Comparison of ENCODE assay signal across 16 cellular contexts in genomic region chr10:101007099-101007711, GRCh38. TPM values are rescaled to one million over a fixed set of nuclear protein-coding genes. Genes with fewer than 3 reads are reported as not detected.
DNase-seq lines count a peak whose midpoint lies in the region; ATAC-seq and TF ChIP-seq lines count a peak whose summit lies in the region.
"Had no signal": no experiment of that assay in that cellular context is flagged by ENCODE, and none has a peak within 500 bp of the region (broad histone marks: within the 10 kb centered on the region; RNA-seq: fewer than 3 reads in every experiment).

No MANE protein-coding gene starts in this region.

- peaks cover 27 to 65% (median 42%) of the 10 kb centered on the region in 11 experiments; a peak in 21 of 22 replicates for H4K20me1 ChIP-seq in BLaER1 treated with 17β-estradiol and CSF1 and Interleukin-3, amounts not matched to agents 10 nM and 100 nM

- H3K4me1 ChIP-seq in BLaER1 treated with 17β-estradiol and CSF1 and Interleukin-3, amounts not matched to agents 10 nM and 100 nM, result peaks cover 7 to 42% (median 29%) of the 10 kb centered on the region in 10 experiments
- H3K4me1 ChIP-seq in heart right ventricle (peaks cover 10 to 76% (median 38%) of the 10 kb centered on the region in 9 donors), psoas muscle (peaks cover 29% of the 10 kb centered on the region)

- no peaks in the 10 kb centered on the region for H3K27me3 ChIP-seq in BLaER1 treated with 17β-estradiol and CSF1 and Interleukin-3, amounts not matched to agents 10 nM and 100 nM
- H3K27me3 ChIP-seq in heart right ventricle (no peaks in the 10 kb centered on the region), psoas muscle (ENCODE audit: insufficient read depth in 3 of 3, low read length in 2 of 3) (no peaks in the 10 kb centered on the region)

- intact Hi-C loops in heart right ventricle (cut with DNase I) (no loop called here), psoas muscle (cut with DNase I) (no loop called here)

- no peaks in the 10 kb centered on the region for H3K9me3 ChIP-seq in BLaER1 treated with 17β-estradiol and CSF1 and Interleukin-3, amounts not matched to agents 10 nM and 100 nM (replicated peaks in 1 of 11)
- H3K9me3 ChIP-seq in heart right ventricle, result no peaks in the 10 kb centered on the region
- no peaks in the 10 kb centered on the region for H3K9me3 ChIP-seq in psoas muscle

- H3K36me3 ChIP-seq in BLaER1 treated with 17β-estradiol and CSF1 and Interleukin-3, amounts not matched to agents 10 nM and 100 nM, result peaks cover 46 to 59% (median 54%) of the 10 kb centered on the region in 11 experiments
- H3K36me3 ChIP-seq in heart right ventricle, result peaks cover 0 to 53% (median 40%) of the 10 kb centered on the region in 9 donors
- H3K36me3 ChIP-seq in psoas muscle (ENCODE audit: insufficient read depth in 1 of 2, low read depth in 1 of 2), result peaks cover 0 to 52% of the 10 kb centered on the region in 2 donors

- POLR2A ChIA-PET in RWPE1 (lab: Yijun Ruan, JAX; ENCODE audit: low non-redundant PET), result interaction anchor here (1.1 kb wide), 1 partner anchor 9 kb away, joined by 3 read pairs; no protein-coding TSS in a partner anchor

- CTCF ChIA-PET in RWPE1 (lab: Yijun Ruan, JAX), result interaction anchor here (1.4 to 3.7 kb wide), 3 partner anchors 9 to 25 kb away, joined by 3 to 27 read pairs (median 19); partner anchors contain the start of gene LZTS2

- no peak for TF ChIP-seq CTCF in RWPE1 (conservative IDR thresholded peaks at IDR 0.05; ENCODE audit: low read depth)
- no peak for TF ChIP-seq CTCF in heart right ventricle (IDR thresholded peaks at IDR 0.05)
- no peak for TF ChIP-seq CTCF in psoas muscle (IDR thresholded peaks at IDR 0.05)
- no peak for TF ChIP-seq CTCF in coronary artery (IDR thresholded peaks at IDR 0.05)

- H3K4me3 ChIP-seq in BLaER1 treated with 17β-estradiol and CSF1 and Interleukin-3, amounts not matched to agents 10 nM and 100 nM, result no peak overlapping the region
- H3K4me3 ChIP-seq in heart right ventricle, result no peak overlapping the region
- H3K4me3 ChIP-seq in psoas muscle, result no peak overlapping the region
- H3K4me3 ChIP-seq in coronary artery, result no peak overlapping the region

- peak in 7 of 8 donors; percentile 21 to 46 (median 35) for ATAC-seq in heart right ventricle
- no peak for ATAC-seq in psoas muscle
- no peak for ATAC-seq in HG02870 (IDR thresholded peaks at IDR 0.05; ENCODE audit: unreplicated experiment)
- no peak for ATAC-seq in GM18498 (IDR thresholded peaks at IDR 0.05; ENCODE audit: unreplicated experiment)
- ATAC-seq: HCT116 had no signal

- WGBS in heart right ventricle, 2 donors, result 52% methylated on average over 11 of the region's 11 CpGs
- 28 to 47% (median 33%) methylated on average over 9 to 11 of the region's 11 CpGs for WGBS in psoas muscle, 3 donors

- H3K4me2 ChIP-seq in BLaER1 treated with 17β-estradiol and CSF1 and Interleukin-3, amounts not matched to agents 10 nM and 100 nM, result peak overlapping the region in 7 of 11 experiments; percentile 16 to 59 (median 30); a peak in 9 of 22 replicates

- peak overlapping the region in 6 of 11 experiments; percentile 6 to 47 (median 36); a peak in 11 of 22 replicates for H3K27ac ChIP-seq in BLaER1 treated with 17β-estradiol and CSF1 and Interleukin-3, amounts not matched to agents 10 nM and 100 nM
- H3K27ac ChIP-seq in RWPE1 (peak overlapping the region; percentile 63), heart right ventricle (peak overlapping the region; percentile 18 to 75 (median 50)), psoas muscle (peak overlapping the region; percentile 36), coronary artery (peak overlapping the region in 1 of 2 donors; percentile 43)

- peak overlapping the region in 10 of 11 experiments; percentile 23 to 64 (median 43); a peak in 15 of 22 replicates for H3K9ac ChIP-seq in BLaER1 treated with 17β-estradiol and CSF1 and Interleukin-3, amounts not matched to agents 10 nM and 100 nM

- DNase-seq in RWPE1 (ENCODE audit: low spot score), result no peak
- no peak for DNase-seq in heart right ventricle
- no peak for DNase-seq in psoas muscle
- no peak for DNase-seq in coronary artery (ENCODE audit: low spot score)
- DNase-seq in NCI-H1436 treated with DMSO at 0.1 percent for 48 hours (lab: John Stamatoyannopoulos, UW), result no peak
- DNase-seq: activated CD8-positive, alpha-beta memory T cell treated with anti-CD3 and anti-CD28 coated beads, Interleukin-2, amount 50 U/mL, for 4 hours; activated naive CD8-positive, alpha-beta T cell treated with anti-CD3 and anti-CD28 coated beads for 36 hours; AML-193; cortex of kidney; NCI-H69; occipital lobe; stimulated activated CD4-positive, alpha-beta T cell treated with anti-CD3 and anti-CD28 coated beads, Interleukin-1b, Interleukin-23, amount 100 ng/mL, for 48 hours had no signal

RNA-seq across cellular contexts. Expression of gene LZTS2, which starts 7.6 kb away (rescaled TPM):
- total RNA-seq in heart right ventricle, result 10 to 100 TPM; 28.6 to 48.3 (median 38.9) TPM
- 10 to 100 TPM; 43.8 to 73.7 TPM for polyA plus RNA-seq in heart right ventricle
- total RNA-seq in psoas muscle, result 10 to 100 TPM; 20.1 to 66.0 (median 28.7) TPM
- polyA plus RNA-seq in psoas muscle, result 10 to 100 TPM; 19.0 to 24.6 (median 20.0) TPM

RNA-seq across cellular contexts. Expression of gene TWNK, which starts 19.9 kb away (rescaled TPM):
- total RNA-seq in heart right ventricle (1 to 10 TPM; 4.7 to 7.7 (median 5.4) TPM), psoas muscle (10 to 100 TPM; 11.0 to 29.0 (median 19.5) TPM)
- polyA plus RNA-seq in heart right ventricle (1 to 10 TPM; 4.2 to 6.1 TPM), psoas muscle (10 to 100 TPM; 14.7 to 23.8 (median 22.6) TPM)

RNA-seq across cellular contexts. Expression of gene MRPL43, which starts 19.9 kb away (rescaled TPM):
- total RNA-seq in heart right ventricle, result 10 to 100 TPM; 43.8 to 73.4 (median 55.2) TPM
- polyA plus RNA-seq in heart right ventricle, result 100 to 1,000 TPM; 102 to 123 TPM
- total RNA-seq in psoas muscle, result 10 to 100 TPM; 56.6 to 90.1 (median 72.6) TPM
- polyA plus RNA-seq in psoas muscle, result 100 to 1,000 TPM; 106 to 159 (median 111) TPM

RNA-seq across cellular contexts. Expression of gene PDZD7, which starts 23.7 kb away (rescaled TPM):
- total RNA-seq in heart right ventricle, result under 1 TPM in 9 of 10 donors, not detected in 1; 0.17 to 0.60 (median 0.22) TPM
- polyA plus RNA-seq in heart right ventricle, result under 1 TPM; 0.13 to 0.66 TPM
- under 1 TPM in 2 of 4 donors, not detected in 2; 0.08 to 0.54 TPM for total RNA-seq in psoas muscle
- under 1 TPM; 0.04 to 0.30 (median 0.06) TPM for polyA plus RNA-seq in psoas muscle

RNA-seq across cellular contexts. Expression of gene SFXN3, which starts 23.8 kb away (rescaled TPM):
- total RNA-seq in heart right ventricle (10 to 100 TPM in 9 of 10 donors, 1 to 10 TPM in 1; 8.4 to 25.7 (median 14.2) TPM), psoas muscle (1 to 10 TPM; 4.4 to 7.0 (median 4.9) TPM)
- polyA plus RNA-seq in heart right ventricle (10 to 100 TPM; 16.6 to 23.6 TPM), psoas muscle (1 to 10 TPM; 3.2 to 6.1 (median 4.9) TPM)

Comparison
In these comparisons a context has a peak if more than half of its experiments do, and no peak if none do; other contexts are left out.
1. ATAC-seq: peak in heart right ventricle (7 of 8); none in psoas muscle (0 of 4), HG02870 (single experiment) and GM18498 (single experiment).